2 cellular contexts compared by ENCODE assay signal in the genomic region with DNA sequence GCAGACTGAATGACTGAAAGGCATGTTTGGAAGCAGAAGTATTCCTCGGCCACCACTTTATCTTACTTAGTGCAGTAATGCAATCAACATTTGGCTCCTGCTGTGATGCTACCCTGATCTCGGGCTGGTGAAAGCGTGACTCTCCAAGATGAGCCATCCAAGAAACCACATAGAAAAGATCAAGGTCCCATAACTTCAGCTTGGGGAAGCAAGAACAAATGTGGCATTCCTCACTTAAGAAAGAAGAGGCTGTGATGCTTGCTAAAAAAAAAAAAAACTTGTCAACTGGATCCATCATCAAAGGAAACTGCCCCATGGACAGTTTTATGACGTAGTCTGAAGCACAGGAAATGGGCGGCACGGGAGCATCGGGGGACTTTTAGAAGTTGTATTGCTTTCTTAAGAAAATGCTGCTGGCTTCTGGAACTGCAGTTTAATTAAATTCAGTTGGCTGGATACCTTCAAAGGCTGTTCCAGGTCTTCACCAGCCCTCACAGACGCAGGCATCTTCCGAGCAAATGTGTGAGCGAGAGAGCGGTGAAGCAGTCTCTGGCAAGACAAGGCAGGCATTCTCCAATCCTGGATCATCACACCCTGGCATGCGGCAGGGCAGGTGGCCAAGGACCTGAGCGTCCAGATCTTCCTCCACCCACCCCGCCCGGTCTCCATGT.
TF ChIP-seq lines count a peak whose summit lies in the region.

No MANE protein-coding gene starts in this region.

TF ChIP-seq in IMR-90, 13 proteins besides CTCF, POLR2A, EP300 and RAD21:
- no peak for TF ChIP-seq MXI1 (IDR thresholded peaks at IDR 0.05; ENCODE audit: borderline replicate concordance, low read depth, low read length)
- TF ChIP-seq CHD1 (IDR thresholded peaks at IDR 0.05; ENCODE audit: low read depth, low read length): no peak
- TF ChIP-seq BHLHE40 (IDR thresholded peaks at IDR 0.05; ENCODE audit: low read depth, low read length): 0 out of 2 replicates have a peak, but pooled peaks have one; percentile 17
- TF ChIP-seq, protein P1, sequence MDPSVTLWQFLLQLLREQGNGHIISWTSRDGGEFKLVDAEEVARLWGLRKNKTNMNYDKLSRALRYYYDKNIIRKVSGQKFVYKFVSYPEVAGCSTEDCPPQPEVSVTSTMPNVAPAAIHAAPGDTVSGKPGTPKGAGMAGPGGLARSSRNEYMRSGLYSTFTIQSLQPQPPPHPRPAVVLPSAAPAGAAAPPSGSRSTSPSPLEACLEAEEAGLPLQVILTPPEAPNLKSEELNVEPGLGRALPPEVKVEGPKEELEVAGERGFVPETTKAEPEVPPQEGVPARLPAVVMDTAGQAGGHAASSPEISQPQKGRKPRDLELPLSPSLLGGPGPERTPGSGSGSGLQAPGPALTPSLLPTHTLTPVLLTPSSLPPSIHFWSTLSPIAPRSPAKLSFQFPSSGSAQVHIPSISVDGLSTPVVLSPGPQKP (IDR thresholded peaks at IDR 0.05; ENCODE audit: borderline replicate concordance, low read depth, low read length): no peak

TF ChIP-seq in K562, 482 proteins besides CTCF, POLR2A, EP300 and RAD21:
- TF ChIP-seq CBFA2T3 (IDR thresholded peaks at IDR 0.05) (peak; percentile 53; the same call in 1 of the 2 replicates), FOSL1 (tag; conservative IDR thresholded peaks at IDR 0.05) (no peak), YBX1 (IDR thresholded peaks at IDR 0.05) (no peak), TEAD4 (IDR thresholded peaks at IDR 0.05; ENCODE audit: low read length) (0 out of 2 replicates have a peak, but pooled peaks have one; percentile 20), TEAD4 (CRISPR knock-in tag; IDR thresholded peaks at IDR 0.05; ENCODE audit: borderline replicate concordance) (no peak), ZNF780A (CRISPR knock-in tag; IDR thresholded peaks at IDR 0.05) (no peak), ZNF175 (CRISPR knock-in tag; IDR thresholded peaks at IDR 0.05; ENCODE audit: low read depth) (no peak), ZNF384 (IDR thresholded peaks at IDR 0.05; ENCODE audit: low read depth, low read length) (peak; percentile 56; the same call in 1 of the 2 replicates), PTTG1 (tag; IDR thresholded peaks at IDR 0.05; ENCODE audit: low read depth) (no peak), CREM (IDR thresholded peaks at IDR 0.05; ENCODE audit: low read depth) (0 out of 2 replicates have a peak, but pooled peaks have one; percentile 34), GABPA (tag; conservative IDR thresholded peaks at IDR 0.05; ENCODE audit: low read depth) (0 out of 2 replicates have a peak, but pooled peaks have one; percentile 22), LARP7 (IDR thresholded peaks at IDR 0.05) (no peak)
- TF ChIP-seq, protein P2, sequence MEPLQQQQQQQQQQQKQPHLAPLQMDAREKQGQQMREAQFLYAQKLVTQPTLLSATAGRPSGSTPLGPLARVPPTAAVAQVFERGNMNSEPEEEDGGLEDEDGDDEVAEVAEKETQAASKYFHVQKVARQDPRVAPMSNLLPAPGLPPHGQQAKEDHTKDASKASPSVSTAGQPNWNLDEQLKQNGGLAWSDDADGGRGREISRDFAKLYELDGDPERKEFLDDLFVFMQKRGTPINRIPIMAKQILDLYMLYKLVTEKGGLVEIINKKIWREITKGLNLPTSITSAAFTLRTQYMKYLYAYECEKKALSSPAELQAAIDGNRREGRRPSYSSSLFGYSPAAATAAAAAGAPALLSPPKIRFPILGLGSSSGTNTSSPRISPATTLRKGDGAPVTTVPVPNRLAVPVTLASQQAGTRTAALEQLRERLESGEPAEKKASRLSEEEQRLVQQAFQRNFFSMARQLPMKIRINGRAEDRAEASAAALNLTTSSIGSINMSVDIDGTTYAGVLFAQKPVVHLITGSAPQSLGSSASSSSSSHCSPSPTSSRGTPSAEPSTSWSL (CRISPR knock-in tag; IDR thresholded peaks at IDR 0.05; ENCODE audit: borderline replicate concordance): no peak
- TF ChIP-seq, protein P3, sequence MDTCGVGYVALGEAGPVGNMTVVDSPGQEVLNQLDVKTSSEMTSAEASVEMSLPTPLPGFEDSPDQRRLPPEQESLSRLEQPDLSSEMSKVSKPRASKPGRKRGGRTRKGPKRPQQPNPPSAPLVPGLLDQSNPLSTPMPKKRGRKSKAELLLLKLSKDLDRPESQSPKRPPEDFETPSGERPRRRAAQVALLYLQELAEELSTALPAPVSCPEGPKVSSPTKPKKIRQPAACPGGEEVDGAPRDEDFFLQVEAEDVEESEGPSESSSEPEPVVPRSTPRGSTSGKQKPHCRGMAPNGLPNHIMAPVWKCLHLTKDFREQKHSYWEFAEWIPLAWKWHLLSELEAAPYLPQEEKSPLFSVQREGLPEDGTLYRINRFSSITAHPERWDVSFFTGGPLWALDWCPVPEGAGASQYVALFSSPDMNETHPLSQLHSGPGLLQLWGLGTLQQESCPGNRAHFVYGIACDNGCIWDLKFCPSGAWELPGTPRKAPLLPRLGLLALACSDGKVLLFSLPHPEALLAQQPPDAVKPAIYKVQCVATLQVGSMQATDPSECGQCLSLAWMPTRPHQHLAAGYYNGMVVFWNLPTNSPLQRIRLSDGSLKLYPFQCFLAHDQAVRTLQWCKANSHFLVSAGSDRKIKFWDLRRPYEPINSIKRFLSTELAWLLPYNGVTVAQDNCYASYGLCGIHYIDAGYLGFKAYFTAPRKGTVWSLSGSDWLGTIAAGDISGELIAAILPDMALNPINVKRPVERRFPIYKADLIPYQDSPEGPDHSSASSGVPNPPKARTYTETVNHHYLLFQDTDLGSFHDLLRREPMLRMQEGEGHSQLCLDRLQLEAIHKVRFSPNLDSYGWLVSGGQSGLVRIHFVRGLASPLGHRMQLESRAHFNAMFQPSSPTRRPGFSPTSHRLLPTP (IDR thresholded peaks at IDR 0.05; ENCODE audit: borderline replicate concordance, extremely low read depth, insufficient read length): no peak
